8 cellular contexts compared by ENCODE assay signal in the genomic region with DNA sequence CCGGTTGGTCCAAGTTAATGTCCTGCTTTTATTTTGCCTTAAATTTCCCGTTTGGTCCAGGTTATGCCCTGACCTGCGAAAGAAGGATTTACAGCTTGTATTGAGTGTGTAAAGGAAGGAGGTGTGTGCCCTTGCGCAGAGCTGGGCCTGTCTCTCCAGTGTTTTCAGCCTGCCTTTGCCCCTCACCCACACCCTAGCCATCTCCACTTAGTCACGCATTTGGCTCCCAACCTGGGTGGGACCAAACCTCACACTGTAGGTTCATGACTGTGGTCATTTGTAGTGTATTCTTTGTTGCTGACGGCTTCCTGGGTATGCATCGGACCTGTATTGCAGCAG. TPM values are rescaled to one million over a fixed set of nuclear protein-coding genes. Genes with fewer than 3 reads are reported as not detected.
DNase-seq lines count a peak whose midpoint lies in the region; ATAC-seq lines count a peak whose summit lies in the region.

No MANE protein-coding gene starts in this region.

- H3K4me3 ChIP-seq in CD8-positive, alpha-beta memory T cell (ENCODE audit: low read length) = peak overlapping the region; percentile 75
- peak overlapping the region; percentile 88 for H3K4me3 ChIP-seq in MG63
- peak overlapping the region; percentile 94 for H3K4me3 ChIP-seq in effector memory CD4-positive, alpha-beta T cell (ENCODE audit: insufficient read depth, low read depth, low read length, poor library complexity, severe bottlenecking)

- H3K4me3 Mint-ChIP-seq in CD8-positive, alpha-beta memory T cell = peak overlapping the region; percentile 89 to 96 (median 91)
- peak overlapping the region; percentile 87 to 97 (median 93) for H3K4me3 Mint-ChIP-seq in naive B cell

- no peaks in the 10 kb centered on the region for H3K27me3 Mint-ChIP-seq in CD8-positive, alpha-beta memory T cell
- H3K27me3 Mint-ChIP-seq in naive B cell = no peaks in the 10 kb centered on the region

- no peaks in the 10 kb centered on the region for H3K9me3 ChIP-seq in CD8-positive, alpha-beta memory T cell (ENCODE audit: low read length)
- no peaks in the 10 kb centered on the region for H3K9me3 ChIP-seq in MG63
- no peaks in the 10 kb centered on the region for H3K9me3 ChIP-seq in effector memory CD4-positive, alpha-beta T cell (ENCODE audit: control insufficient read depth, low read length)

- H3K27me3 ChIP-seq in CD8-positive, alpha-beta memory T cell (ENCODE audit: insufficient read depth, low read length, poor library complexity, severe bottlenecking) = no peaks in the 10 kb centered on the region
- no peaks in the 10 kb centered on the region for H3K27me3 ChIP-seq in MG63
- H3K27me3 ChIP-seq in effector memory CD4-positive, alpha-beta T cell (replicated peaks; ENCODE audit: control insufficient read depth, insufficient read depth, low read length, poor library complexity, severe bottlenecking) = no peaks in the 10 kb centered on the region

- H3K4me1 Mint-ChIP-seq in CD8-positive, alpha-beta memory T cell = peaks cover 48 to 53% (median 49%) of the 10 kb centered on the region in 3 donors
- peaks cover 40 to 48% (median 47%) of the 10 kb centered on the region in 3 donors for H3K4me1 Mint-ChIP-seq in naive B cell

- peak overlapping the region; percentile 92 for H3K27ac ChIP-seq in CD8-positive, alpha-beta memory T cell (ENCODE audit: low read depth, low read length)
- H3K27ac ChIP-seq in effector memory CD4-positive, alpha-beta T cell (ENCODE audit: insufficient read depth, low read length, poor library complexity, severe bottlenecking) = peak overlapping the region; percentile 99
- H3K27ac ChIP-seq in temporal lobe (ENCODE audit: low read depth, low read length) = peak overlapping the region; percentile 84

- H3K4me1 ChIP-seq in CD8-positive, alpha-beta memory T cell (ENCODE audit: insufficient read depth, low read length) = peaks cover 38% of the 10 kb centered on the region
- H3K4me1 ChIP-seq in effector memory CD4-positive, alpha-beta T cell (ENCODE audit: control insufficient read depth, insufficient read depth, low read length, poor library complexity, severe bottlenecking) = peaks cover 30% of the 10 kb centered on the region

- CTCF ChIA-PET in CD8-positive, alpha-beta memory T cell (lab: Charles Lee) = interaction anchor here (0.9 to 1.1 kb wide), 3 partner anchors 20 to 65 kb away, joined by 3 read pairs; no protein-coding TSS in a partner anchor

- H3K27ac Mint-ChIP-seq in CD8-positive, alpha-beta memory T cell = peak overlapping the region; percentile 89 to 98 (median 95)
- peak overlapping the region; percentile 89 to 99 (median 98) for H3K27ac Mint-ChIP-seq in naive B cell

- H3K36me3 Mint-ChIP-seq in CD8-positive, alpha-beta memory T cell = peaks cover 0 to 27% (median 2%) of the 10 kb centered on the region in 3 donors
- H3K36me3 Mint-ChIP-seq in naive B cell = no peaks in the 10 kb centered on the region

- H3K36me3 ChIP-seq in CD8-positive, alpha-beta memory T cell (ENCODE audit: insufficient read depth, low read length) = no peaks in the 10 kb centered on the region
- peaks cover 39% of the 10 kb centered on the region for H3K36me3 ChIP-seq in MG63
- H3K36me3 ChIP-seq in effector memory CD4-positive, alpha-beta T cell (ENCODE audit: control insufficient read depth, insufficient read depth, low read length) = peaks cover 5% of the 10 kb centered on the region

- peak in 2 of 5 donors; percentile 7 to 52 for DNase-seq in CD8-positive, alpha-beta memory T cell
- DNase-seq in MG63 (peak; percentile 77), naive B cell (no peak), hepatic stellate cell (ENCODE audit: low spot score) (no peak)
- peak; percentile 51 for DNase-seq in activated CD4-positive, alpha-beta T cell treated with anti-CD3 and anti-CD28 coated beads, Interleukin-2, amount 50 U/mL, for 1 hour
- DNase-seq in effector memory CD4-positive, alpha-beta T cell = no peak

- POLR2A ChIA-PET in CD8-positive, alpha-beta memory T cell (lab: Charles Lee) = interaction anchor here (0.7 to 4.2 kb wide), 2 partner anchors 9 to 21 kb away, joined by 3 to 34 read pairs; a partner anchor contains a TSS

- H3K9me3 Mint-ChIP-seq in CD8-positive, alpha-beta memory T cell = no peaks in the 10 kb centered on the region
- H3K9me3 Mint-ChIP-seq in naive B cell = no peaks in the 10 kb centered on the region

- ATAC-seq in GM21576 (IDR thresholded peaks at IDR 0.05; ENCODE audit: unreplicated experiment) = peak; percentile 41
- ATAC-seq in naive B cell (ENCODE audit: low read depth in 2 of 2) = peak in 1 of 2 donors; percentile 7

RNA-seq across cellular contexts. Expression of a gene that starts 0.6 kb away (rescaled TPM):
- total RNA-seq in CD8-positive, alpha-beta memory T cell = 100 to 1,000 TPM; 190 to 199 TPM
- polyA plus RNA-seq in CD8-positive, alpha-beta memory T cell = 111 TPM
- 40.0 and 46.4 TPM in 2 replicates for total RNA-seq in MG63 (2014; rRNA removed; shearing (Covaris generic); ENCODE audit: low replicate concordance)
- 100 to 1,000 TPM; 105 to 167 (median 146) TPM for polyA plus RNA-seq in naive B cell (ENCODE audit: low read depth in 6 of 6)
- 82.1 TPM for total RNA-seq in temporal lobe

RNA-seq across cellular contexts. Expression of a gene that starts 21.1 kb away (rescaled TPM):
- 100 to 1,000 TPM; 149 to 157 TPM for total RNA-seq in CD8-positive, alpha-beta memory T cell
- 123 TPM for polyA plus RNA-seq in CD8-positive, alpha-beta memory T cell
- 36.5 and 47.0 TPM in 2 replicates for total RNA-seq in MG63 (2014; rRNA removed; shearing (Covaris generic); ENCODE audit: low replicate concordance)
- polyA plus RNA-seq in naive B cell (ENCODE audit: low read depth in 6 of 6) = 100 to 1,000 TPM; 152 to 189 (median 174) TPM
- total RNA-seq in temporal lobe = 63.7 TPM

Comparison
In these comparisons a context has a peak if more than half of its experiments do, and no peak if none do; other contexts are left out.
1. DNase-seq: peak in MG63 (single experiment) and activated CD4-positive, alpha-beta T cell treated with anti-CD3 and anti-CD28 coated beads, Interleukin-2, amount 50 U/mL, for 1 hour (single experiment); none in effector memory CD4-positive, alpha-beta T cell (0 of 3), naive B cell (single experiment) and hepatic stellate cell (single experiment).
2. Peak in every context shown above with its lines, with median percentiles within 50 percentile points of each other: H3K27ac ChIP-seq and H3K4me3 ChIP-seq.